20 cellular contexts compared by ENCODE assay signal in the genomic region with DNA sequence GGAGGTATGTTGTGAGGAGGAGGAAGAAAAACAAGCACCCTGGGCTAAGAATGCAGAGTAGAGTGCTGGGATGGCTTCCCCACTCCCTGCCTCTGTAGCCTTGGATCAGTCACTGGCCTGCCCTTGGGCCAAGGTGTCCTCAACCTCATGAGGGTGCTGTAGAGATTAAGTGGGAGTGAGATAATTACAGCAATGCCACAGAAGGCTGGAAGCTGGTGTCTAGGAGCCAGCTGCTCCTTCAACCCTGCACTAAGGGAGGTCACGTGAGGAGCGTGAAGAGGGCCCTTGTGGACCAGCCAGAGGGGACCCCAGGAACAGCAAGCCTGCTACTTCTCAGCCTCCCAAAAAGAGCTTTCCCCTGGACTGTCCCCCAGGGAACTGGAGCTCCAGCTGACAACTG.
DNase-seq lines count a peak whose midpoint lies in the region; ATAC-seq, FAIRE-seq and TF ChIP-seq lines count a peak whose summit lies in the region.
"Had no signal": no experiment of that assay in that cellular context is flagged by ENCODE, and none has a peak within 500 bp of the region (broad histone marks: within the 10 kb centered on the region; RNA-seq: fewer than 3 reads in every experiment).

No MANE protein-coding gene starts in this region.

- no peak overlapping the region for H3K4me2 ChIP-seq in A549
- H3K4me2 ChIP-seq: KMS-11 had no signal

- no peaks in the 10 kb centered on the region for H3K27me3 ChIP-seq in thoracic aorta (replicated peaks; ENCODE audit: insufficient read depth)

- DNase-seq in A549 (ENCODE audit: low read depth in 1 of 2, low spot score in 1 of 2) (no peak), NCI-H2171 (lab: John Stamatoyannopoulos, UW) (peak; percentile 67), ecto neural progenitor cell (ENCODE audit: low spot score) (peak; percentile 32), thoracic aorta (ENCODE audit: low spot score) (no peak), NCI-H2107 treated with DMSO at 0.1 percent for 48 hours (lab: John Stamatoyannopoulos, UW; ENCODE audit: unreplicated experiment) (no peak), HuH-7 (ENCODE audit: low spot score) (no peak)
- DNase-seq in stimulated activated naive CD4-positive, alpha-beta T cell treated with Interleukin-2 at 50 U/mL for 16 hours (lab: John Stamatoyannopoulos, UW): no peak
- DNase-seq: Caco-2; CD4-positive, alpha-beta T cell; EL; GOT3; NCI-H1417; NCI-H2029; NCI-H82; OCI-M1; Right ventricle myocardium superior had no signal

- H3K27ac ChIP-seq in A549 (peak overlapping the region; percentile 25 to 28; a peak in 4 of 6 replicates), thoracic aorta (peak overlapping the region; percentile 78 to 86)
- H3K27ac ChIP-seq: KMS-11 had no signal

- H3K9me3 ChIP-seq in A549: no peaks in the 10 kb centered on the region
- no peaks in the 10 kb centered on the region for H3K9me3 ChIP-seq in thoracic aorta
- H3K9me3 ChIP-seq: Caco-2 had no signal

- TF ChIP-seq CTCF in A549 (IDR thresholded peaks at IDR 0.05) (no peak), thoracic aorta (IDR thresholded peaks at IDR 0.05) (no peak)

- POLR2A ChIA-PET in A549 (lab: Yijun Ruan, JAX): no interaction called here

- H3K36me3 ChIP-seq in thoracic aorta: no peaks in the 10 kb centered on the region

- 88% methylated on average over 2 of the region's 2 CpGs for WGBS in A549 (ENCODE audit: missing lambda C conversion rate)

- CTCF ChIA-PET in A549 (lab: Yijun Ruan, JAX): no interaction called here

- no peak for TF ChIP-seq RAD21 in A549 (conservative IDR thresholded peaks at IDR 0.05 in 1 of 2, IDR thresholded peaks at IDR 0.05 in 1 of 2)

- ATAC-seq in A549 (no peak), thoracic aorta (ENCODE audit: insufficient number of reproducible peaks, low FRiP score, low read depth) (no peak)
- ATAC-seq: GM12878 had no signal

- no peak for FAIRE-seq in A549 (lab: Jason Lieb, UNC)
- FAIRE-seq: A204.1, GM12878, GM19239 had no signal

- H3K4me3 ChIP-seq in A549: no peak overlapping the region
- no peak overlapping the region for H3K4me3 ChIP-seq in thoracic aorta
- H3K4me3 ChIP-seq: GM12878 had no signal

- TF ChIP-seq EP300 in A549 (IDR thresholded peaks at IDR 0.05): no peak

- peaks cover 13% of the 10 kb centered on the region for H3K4me1 ChIP-seq in A549
- H3K4me1 ChIP-seq in thoracic aorta (ENCODE audit: control insufficient read depth in 1 of 2, low read depth in 2 of 2): peaks cover 16 to 84% of the 10 kb centered on the region in 2 donors
- H3K4me1 ChIP-seq: Caco-2 had no signal

- no peak for TF ChIP-seq POLR2A in A549 (IDR thresholded peaks at IDR 0.05; ENCODE audit: low read length)

TF ChIP-seq in A549, 52 proteins besides CTCF, POLR2A, EP300 and RAD21:
- no peak for TF ChIP-seq HDAC2 (IDR thresholded peaks at IDR 0.05)
- TF ChIP-seq HOXA7 (CRISPR knock-in tag; IDR thresholded peaks at IDR 0.05): no peak
- TF ChIP-seq RCOR1 (IDR thresholded peaks at IDR 0.05; ENCODE audit: low read depth, low read length): no peak
- no peak for TF ChIP-seq RFX5 (IDR thresholded peaks at IDR 0.05)
- TF ChIP-seq HOXB5 (CRISPR knock-in tag; IDR thresholded peaks at IDR 0.05): no peak
- no peak for TF ChIP-seq NFE2L2 (conservative IDR thresholded peaks at IDR 0.05; ENCODE audit: low read length)
- TF ChIP-seq NPAS2 (CRISPR knock-in tag; IDR thresholded peaks at IDR 0.05; ENCODE audit: borderline replicate concordance): no peak
- TF ChIP-seq FOXS1 (CRISPR knock-in tag; IDR thresholded peaks at IDR 0.05): no peak
- no peak for TF ChIP-seq ZFP36 (IDR thresholded peaks at IDR 0.05; ENCODE audit: borderline replicate concordance, partially characterized antibody)
- no peak for TF ChIP-seq ZSCAN20 (CRISPR knock-in tag; IDR thresholded peaks at IDR 0.05)
- no peak for TF ChIP-seq FOSL2 (IDR thresholded peaks at IDR 0.05)
- no peak for TF ChIP-seq FOSL2 (CRISPR knock-in tag; IDR thresholded peaks at IDR 0.05)
- no peak for TF ChIP-seq GATA3 (IDR thresholded peaks at IDR 0.05; ENCODE audit: borderline replicate concordance)

Comparison
In these comparisons a context has a peak if more than half of its experiments do, and no peak if none do; other contexts are left out.
1. DNase-seq: peak in NCI-H2171 (single experiment) and ecto neural progenitor cell (single experiment); none in A549 (0 of 2), thoracic aorta (single experiment), NCI-H2107 treated with DMSO at 0.1 percent for 48 hours (single experiment), stimulated activated naive CD4-positive, alpha-beta T cell treated with Interleukin-2 at 50 U/mL for 16 hours (single experiment) and HuH-7 (single experiment).